Comparison of ENCODE assay signal across 11 cellular contexts in the genomic region with DNA sequence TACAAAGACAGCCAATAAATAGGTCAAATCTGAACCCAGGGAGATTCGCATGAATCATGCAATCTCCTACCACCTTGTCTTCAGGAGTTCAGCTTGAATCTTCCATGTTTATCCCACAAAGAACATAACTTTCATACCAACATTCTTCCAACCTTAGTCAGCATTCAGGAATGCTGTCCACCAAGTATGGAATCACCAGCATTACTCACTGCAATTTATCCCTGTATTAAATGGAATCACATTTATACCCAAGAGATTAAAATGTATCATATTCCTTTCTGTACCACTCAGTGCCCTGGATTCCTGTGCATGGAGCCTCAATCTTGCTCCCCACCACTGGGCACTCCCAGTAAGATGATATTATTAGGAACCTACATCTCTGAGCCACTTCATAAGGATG.
DNase-seq lines count a peak whose midpoint lies in the region; ATAC-seq and TF ChIP-seq lines count a peak whose summit lies in the region.
"Had no signal": no experiment of that assay in that cellular context is flagged by ENCODE, and none has a peak within 500 bp of the region (broad histone marks: within the 10 kb centered on the region; RNA-seq: fewer than 3 reads in every experiment).

No MANE protein-coding gene starts in this region.

- H3K9me3 Mint-ChIP-seq in MCF 10A (ENCODE audit: unreplicated experiment): no peaks in the 10 kb centered on the region

- no peak overlapping the region for H3K27ac ChIP-seq in cardiac muscle cell

- H3K9me3 ChIP-seq in cardiac muscle cell (ENCODE audit: low read depth): no peaks in the 10 kb centered on the region

- no peak overlapping the region for H3K4me3 Mint-ChIP-seq in MCF 10A (ENCODE audit: unreplicated experiment)
- H3K4me3 Mint-ChIP-seq: activated CD8-positive, alpha-beta memory T cell treated with anti-CD3 and anti-CD28 coated beads, Interleukin-2, amount 10 ng/mL, durations not matched to agents 7 days and 5 days had no signal

- no peaks in the 10 kb centered on the region for H3K36me3 ChIP-seq in cardiac muscle cell
- H3K36me3 ChIP-seq in H7 (replicated peaks; ENCODE audit: control insufficient read depth, insufficient read depth, low read length): no peaks in the 10 kb centered on the region

- BruUV-seq in MCF 10A (replicated peaks; lab: Mats Ljungman, UMichigan): no TSS peak

- TF ChIP-seq CTCF in cardiac muscle cell (IDR thresholded peaks at IDR 0.05; ENCODE audit: low read depth, low read length) (no peak), MCF 10A (IDR thresholded peaks at IDR 0.05; ENCODE audit: unreplicated experiment) (no peak)

- intact Hi-C loops in left ventricle myocardium superior (cut with micrococcal nuclease) (no loop called here), MCF 10A (cut with micrococcal nuclease) (loop anchor here (5.0 kb wide), 1 partner anchor 60 kb away; no protein-coding TSS in a partner anchor)

- DNase-seq in cardiac muscle cell (ENCODE audit: low read depth in 1 of 2, low spot score in 1 of 2) (peak; percentile 15 to 95), left ventricle myocardium superior (no peak), MCF 10A (ENCODE audit: unreplicated experiment) (peak; percentile 85), left kidney (ENCODE audit: low read depth, low spot score) (peak; percentile 49), H7 (no peak)
- DNase-seq in stimulated activated naive CD4-positive, alpha-beta T cell treated with Interleukin-2 at 50 U/mL for 16 hours (lab: John Stamatoyannopoulos, UW): no peak
- DNase-seq: activated CD8-positive, alpha-beta memory T cell treated with anti-CD3 and anti-CD28 coated beads, Interleukin-2, amount 10 ng/mL, durations not matched to agents 7 days and 5 days; MV-4-11; nucleus accumbens had no signal

- H3K4me3 ChIP-seq in cardiac muscle cell (no peak overlapping the region), H7 (ENCODE audit: insufficient read depth, low read depth, low read length) (no peak overlapping the region)

- H3K4me1 ChIP-seq in cardiac muscle cell (ENCODE audit: low read depth): no peaks in the 10 kb centered on the region

- no peaks in the 10 kb centered on the region for H3K36me3 Mint-ChIP-seq in MCF 10A (ENCODE audit: insufficient read depth, unreplicated experiment)
- H3K36me3 Mint-ChIP-seq: activated CD8-positive, alpha-beta memory T cell treated with anti-CD3 and anti-CD28 coated beads, Interleukin-2, amount 10 ng/mL, durations not matched to agents 7 days and 5 days had no signal

- no peak for ATAC-seq in left ventricle myocardium superior
- ATAC-seq in GM19397 (IDR thresholded peaks at IDR 0.05; ENCODE audit: unreplicated experiment): no peak
- ATAC-seq in GM18907 (IDR thresholded peaks at IDR 0.05; ENCODE audit: unreplicated experiment): no peak
- ATAC-seq: activated CD8-positive, alpha-beta memory T cell treated with anti-CD3 and anti-CD28 coated beads, Interleukin-2, amount 10 ng/mL, durations not matched to agents 7 days and 5 days had no signal

- no peaks in the 10 kb centered on the region for H3K27me3 Mint-ChIP-seq in MCF 10A (ENCODE audit: insufficient read depth, unreplicated experiment)
- H3K27me3 Mint-ChIP-seq: activated CD8-positive, alpha-beta memory T cell treated with anti-CD3 and anti-CD28 coated beads, Interleukin-2, amount 10 ng/mL, durations not matched to agents 7 days and 5 days had no signal

- CTCF ChIA-PET in MCF 10A (lab: Yijun Ruan, JAX): interaction anchor here (0.6 to 1.2 kb wide), 4 partner anchors 10 to 951 kb away, joined by 3 to 6 read pairs (median 4); no protein-coding TSS in a partner anchor

- H3K27me3 ChIP-seq in cardiac muscle cell (no peaks in the 10 kb centered on the region), H7 (ENCODE audit: control insufficient read depth, insufficient read depth, low read length) (no peaks in the 10 kb centered on the region)

- peak overlapping the region; percentile 76 for H3K27ac Mint-ChIP-seq in MCF 10A (ENCODE audit: low read depth, unreplicated experiment)
- H3K27ac Mint-ChIP-seq: activated CD8-positive, alpha-beta memory T cell treated with anti-CD3 and anti-CD28 coated beads, Interleukin-2, amount 10 ng/mL, durations not matched to agents 7 days and 5 days had no signal

- H3K4me1 Mint-ChIP-seq in MCF 10A (ENCODE audit: insufficient read depth, unreplicated experiment): peaks cover 24% of the 10 kb centered on the region
- H3K4me1 Mint-ChIP-seq: activated CD8-positive, alpha-beta memory T cell treated with anti-CD3 and anti-CD28 coated beads, Interleukin-2, amount 10 ng/mL, durations not matched to agents 7 days and 5 days had no signal

- POLR2A ChIA-PET in MCF 10A (lab: Yijun Ruan, JAX): interaction anchor here (0.9 to 1.6 kb wide), 3 partner anchors 11 to 31 kb away, joined by 3 to 5 read pairs (median 3); no protein-coding TSS in a partner anchor

Comparison
In these comparisons a context has a peak if more than half of its experiments do, and no peak if none do; other contexts are left out.
1. DNase-seq: peak in cardiac muscle cell (2 of 2), MCF 10A (single experiment) and left kidney (single experiment); none in left ventricle myocardium superior (single experiment), H7 (single experiment) and stimulated activated naive CD4-positive, alpha-beta T cell treated with Interleukin-2 at 50 U/mL for 16 hours (single experiment).